8 cellular contexts compared by ENCODE assay signal in the genomic region with DNA sequence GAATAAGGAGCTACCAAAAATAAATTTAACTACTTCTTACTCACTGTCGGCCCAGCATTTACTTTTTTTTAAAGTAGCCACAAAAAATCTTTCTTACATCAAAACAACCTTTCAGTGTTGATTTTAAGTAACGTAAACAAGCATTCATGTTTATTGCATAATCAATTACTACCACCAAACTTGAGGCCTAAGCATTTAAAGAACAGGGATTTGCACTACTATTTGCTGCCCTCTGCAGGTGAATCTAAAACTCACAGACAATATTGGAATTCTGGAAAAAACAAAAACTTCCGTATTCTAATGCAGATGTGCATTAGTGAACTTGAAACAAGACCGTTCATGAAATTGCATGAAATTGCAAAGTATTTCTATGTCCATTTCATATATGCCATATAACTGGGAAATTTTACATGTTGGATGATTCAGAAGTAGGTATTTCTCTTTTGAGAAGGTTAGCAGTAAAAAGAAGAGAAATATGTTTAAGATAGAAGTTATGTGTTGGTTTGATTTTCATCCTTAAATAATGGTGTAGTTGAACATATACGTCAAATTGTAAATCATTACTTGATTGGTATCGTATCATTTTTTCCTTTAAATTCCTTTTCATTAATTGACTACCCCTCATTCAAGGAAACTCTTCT. TPM values are rescaled to one million over a fixed set of nuclear protein-coding genes. Genes with fewer than 3 reads are reported as not detected.
DNase-seq lines count a peak whose midpoint lies in the region; ATAC-seq and TF ChIP-seq lines count a peak whose summit lies in the region.

No MANE protein-coding gene starts in this region.

- H3K4me1 Mint-ChIP-seq in mesothelial cell of epicardium = peaks cover 2% of the 10 kb centered on the region

- peak; percentile 46 for ATAC-seq in GM21526 (IDR thresholded peaks at IDR 0.05; ENCODE audit: low FRiP score, unreplicated experiment)
- no peak for ATAC-seq in HG03354 (IDR thresholded peaks at IDR 0.05; ENCODE audit: poor library complexity, severe bottlenecking, unreplicated experiment)
- no peak for ATAC-seq in GM21576 (IDR thresholded peaks at IDR 0.05; ENCODE audit: unreplicated experiment)

- H3K4me1 ChIP-seq in DOHH2 (ENCODE audit: control insufficient read depth, low read length) = peaks cover 25% of the 10 kb centered on the region

- H3K9me2 ChIP-seq in DOHH2 (replicated peaks; ENCODE audit: control insufficient read depth, low read length) = no peaks in the 10 kb centered on the region

- H3K4me3 ChIP-seq in DOHH2 (ENCODE audit: low read length) = no peak overlapping the region
- H3K4me3 ChIP-seq in coronary artery = no peak overlapping the region

- H3K27ac Mint-ChIP-seq in mesothelial cell of epicardium = no peak overlapping the region

- no peak overlapping the region for H3K4me2 ChIP-seq in DOHH2 (ENCODE audit: low read length)

- DNase-seq in NOMO-1 (lab: John Stamatoyannopoulos, UW; ENCODE audit: unreplicated experiment in 2 of 2) = peak; percentile 53 to 70
- DNase-seq in coronary artery (ENCODE audit: low spot score) = no peak
- DNase-seq in mesothelial cell of epicardium (ENCODE audit: low spot score in 2 of 2, unreplicated experiment in 2 of 2) = no peak
- DNase-seq in NK-92 treated with Interleukin-12 subunit alpha and Interleukin-12 subunit beta, amount 100 ng/mL, for 24 hours (lab: John Stamatoyannopoulos, UW) = no peak

- H3K27me3 Mint-ChIP-seq in mesothelial cell of epicardium (ENCODE audit: low read depth) = no peaks in the 10 kb centered on the region

- H3K36me3 Mint-ChIP-seq in mesothelial cell of epicardium = no peaks in the 10 kb centered on the region

- H3F3A ChIP-seq in DOHH2 (ENCODE audit: control insufficient read depth, insufficient read depth) = no peaks in the 10 kb centered on the region

- H4K20me1 ChIP-seq in DOHH2 (ENCODE audit: control insufficient read depth, insufficient read depth, low read depth, low read length) = no peaks in the 10 kb centered on the region

- H3K4me3 Mint-ChIP-seq in mesothelial cell of epicardium = no peak overlapping the region

- H3K27me3 ChIP-seq in DOHH2 (ENCODE audit: control insufficient read depth, low read length) = no peaks in the 10 kb centered on the region

- H3K79me2 ChIP-seq in DOHH2 (ENCODE audit: control insufficient read depth, low read length) = no peaks in the 10 kb centered on the region

- H3K27ac ChIP-seq in DOHH2 (ENCODE audit: low read depth, low read length) (no peak overlapping the region), coronary artery (no peak overlapping the region)

- H3K9me3 Mint-ChIP-seq in mesothelial cell of epicardium = no peaks in the 10 kb centered on the region

- H3K9me3 ChIP-seq in DOHH2 (ENCODE audit: control insufficient read depth, insufficient read depth, low read length) = no peaks in the 10 kb centered on the region

- H3K36me3 ChIP-seq in DOHH2 (ENCODE audit: control insufficient read depth, low read length) = no peaks in the 10 kb centered on the region

- peak; percentile 80 for TF ChIP-seq CTCF in DOHH2 (IDR thresholded peaks at IDR 0.05; ENCODE audit: low read depth, low read length, poor library complexity, severe bottlenecking)
- TF ChIP-seq CTCF in coronary artery (IDR thresholded peaks at IDR 0.05) = peak; percentile 47
- peak; percentile 89 for TF ChIP-seq CTCF in mesothelial cell of epicardium (IDR thresholded peaks at IDR 0.05; ENCODE audit: unreplicated experiment)

RNA-seq across cellular contexts. Expression of gene CGGBP1, which starts 55.6 kb away (rescaled TPM):
- 73.9 to 83.5 TPM (median 76.5 TPM) in 3 replicates for total RNA-seq in mesothelial cell of epicardium

RNA-seq across cellular contexts. Expression of gene ZNF654, which starts 55.8 kb away (rescaled TPM):
- total RNA-seq in mesothelial cell of epicardium = 15.3 to 16.5 TPM (median 16.2 TPM) in 3 replicates

Comparison
In these comparisons a context has a peak if more than half of its experiments do, and no peak if none do; other contexts are left out.
1. DNase-seq: peak in NOMO-1 (2 of 2); none in coronary artery (single experiment), mesothelial cell of epicardium (0 of 2) and NK-92 treated with Interleukin-12 subunit alpha and Interleukin-12 subunit beta, amount 100 ng/mL, for 24 hours (single experiment).
2. Peak in every context shown above with its lines, with median percentiles within 50 percentile points of each other: CTCF ChIP-seq.